In genomic region chr5:62326302-62326701, GRCh38 we compare ENCODE assay signal across 15 cellular contexts. TPM values are rescaled to one million over a fixed set of nuclear protein-coding genes. Genes with fewer than 3 reads are reported as not detected.
DNase-seq lines count a peak whose midpoint lies in the region; ATAC-seq lines count a peak whose summit lies in the region.
"Had no signal": no experiment of that assay in that cellular context is flagged by ENCODE, and none has a peak within 500 bp of the region (broad histone marks: within the 10 kb centered on the region; RNA-seq: fewer than 3 reads in every experiment).

No MANE protein-coding gene starts in this region.

- ATAC-seq in HG02798 (IDR thresholded peaks at IDR 0.05; ENCODE audit: poor library complexity, unreplicated experiment) (peak; percentile 57), Right ventricle myocardium inferior (no peak), aorta (ENCODE audit: low FRiP score) (no peak)
- peak; percentile 63 for ATAC-seq in stimulated activated effector memory CD8-positive, alpha-beta T cell treated with anti-CD3 and anti-CD28 coated beads, Interleukin-12 subunit alpha, Interleukin-12 subunit beta, amount 100 ng/mL, for 72 hours
- ATAC-seq: HCT116, heart left ventricle, mucosa of descending colon had no signal

- 81 to 90% methylated on average over 1 of the region's 1 CpG for WGBS in aorta, 2 donors

- H3K9me3 ChIP-seq in aorta (ENCODE audit: control insufficient read depth, low read length) = no peaks in the 10 kb centered on the region
- H3K9me3 ChIP-seq: heart left ventricle, mucosa of descending colon, suprapubic skin had no signal

- H3K36me3 Mint-ChIP-seq in T-helper 2 cell treated with Interferon-gamma antibody and Interleukin-4, amounts not matched to agents 5 μg/mL and 100 μg/mL, for 36 hours (ENCODE audit: low read depth) = peaks cover 38% of the 10 kb centered on the region
- H3K36me3 Mint-ChIP-seq in stimulated activated effector memory CD8-positive, alpha-beta T cell treated with anti-CD3 and anti-CD28 coated beads, Interleukin-12 subunit alpha, Interleukin-12 subunit beta, amount 100 ng/mL, for 72 hours = peaks cover 100% of the 10 kb centered on the region

- H3K36me3 ChIP-seq in aorta (ENCODE audit: control insufficient read depth in 1 of 2, insufficient read depth in 2 of 2, low read length in 1 of 2) = no peaks in the 10 kb centered on the region
- H3K36me3 ChIP-seq: suprapubic skin had no signal

- no peak overlapping the region for H3K4me3 Mint-ChIP-seq in T-helper 2 cell treated with Interferon-gamma antibody and Interleukin-4, amounts not matched to agents 5 μg/mL and 100 μg/mL, for 36 hours
- peak overlapping the region; percentile 13 for H3K4me3 Mint-ChIP-seq in stimulated activated effector memory CD8-positive, alpha-beta T cell treated with anti-CD3 and anti-CD28 coated beads, Interleukin-12 subunit alpha, Interleukin-12 subunit beta, amount 100 ng/mL, for 72 hours

- H3K4me1 ChIP-seq in aorta (ENCODE audit: control insufficient read depth in 1 of 2, insufficient read depth in 2 of 2, low read length in 2 of 2) = peaks cover 0 to 2% of the 10 kb centered on the region in 2 donors

- H3K9me3 Mint-ChIP-seq in T-helper 2 cell treated with Interferon-gamma antibody and Interleukin-4, amounts not matched to agents 5 μg/mL and 100 μg/mL, for 36 hours = no peaks in the 10 kb centered on the region
- H3K9me3 Mint-ChIP-seq in stimulated activated effector memory CD8-positive, alpha-beta T cell treated with anti-CD3 and anti-CD28 coated beads, Interleukin-12 subunit alpha, Interleukin-12 subunit beta, amount 100 ng/mL, for 72 hours = no peaks in the 10 kb centered on the region

- H3K27me3 ChIP-seq in aorta (ENCODE audit: control insufficient read depth in 1 of 2, insufficient read depth in 2 of 2, low read length in 1 of 2) = no peaks in the 10 kb centered on the region
- H3K27me3 ChIP-seq: heart left ventricle, suprapubic skin had no signal

- H3K27me3 Mint-ChIP-seq in T-helper 2 cell treated with Interferon-gamma antibody and Interleukin-4, amounts not matched to agents 5 μg/mL and 100 μg/mL, for 36 hours (ENCODE audit: low read depth) = no peaks in the 10 kb centered on the region

- peaks cover 56% of the 10 kb centered on the region for H3K4me1 Mint-ChIP-seq in T-helper 2 cell treated with Interferon-gamma antibody and Interleukin-4, amounts not matched to agents 5 μg/mL and 100 μg/mL, for 36 hours (ENCODE audit: low read depth)
- H3K4me1 Mint-ChIP-seq in stimulated activated effector memory CD8-positive, alpha-beta T cell treated with anti-CD3 and anti-CD28 coated beads, Interleukin-12 subunit alpha, Interleukin-12 subunit beta, amount 100 ng/mL, for 72 hours = peaks cover 84% of the 10 kb centered on the region

- H3K4me3 ChIP-seq in aorta (ENCODE audit: low read length in 2 of 2) = no peak overlapping the region
- H3K4me3 ChIP-seq: heart left ventricle, mucosa of descending colon, skin epidermis, suprapubic skin had no signal

- intact Hi-C loops in Right ventricle myocardium inferior (cut with DNase I) (no loop called here), aorta (cut with DNase I) (no loop called here)

- no peak for DNase-seq in T-helper 2 cell treated with Interferon-gamma antibody and Interleukin-4, amounts not matched to agents 5 μg/mL and 100 μg/mL, for 36 hours (ENCODE audit: low spot score)
- DNase-seq in T-helper 2 cell (no peak), NAMALWA (ENCODE audit: low spot score) (peak; percentile 41), activated gamma-delta T cell treated with Interleukin-2 at 50 U/mL for 16 hours (no peak), Right ventricle myocardium inferior (ENCODE audit: missing footprints) (no peak), aorta (no peak)
- DNase-seq in stimulated activated effector memory CD8-positive, alpha-beta T cell treated with anti-CD3 and anti-CD28 coated beads, Interleukin-12 subunit alpha, Interleukin-12 subunit beta, amount 100 ng/mL, for 72 hours (ENCODE audit: low spot score in 2 of 2) = no peak
- DNase-seq: GF-D8, heart left ventricle, mucosa of descending colon, NCI-H1048 had no signal

- no peak overlapping the region for H3K27ac ChIP-seq in aorta (ENCODE audit: low read depth in 1 of 2, low read length in 2 of 2)
- H3K27ac ChIP-seq: heart left ventricle, skin epidermis, suprapubic skin had no signal

- peak overlapping the region; percentile 19 for H3K27ac Mint-ChIP-seq in T-helper 2 cell treated with Interferon-gamma antibody and Interleukin-4, amounts not matched to agents 5 μg/mL and 100 μg/mL, for 36 hours
- peak overlapping the region; percentile 86 for H3K27ac Mint-ChIP-seq in stimulated activated effector memory CD8-positive, alpha-beta T cell treated with anti-CD3 and anti-CD28 coated beads, Interleukin-12 subunit alpha, Interleukin-12 subunit beta, amount 100 ng/mL, for 72 hours

RNA-seq across cellular contexts. Expression of gene KIF2A, which starts 20.3 kb away (rescaled TPM):
- total RNA-seq in Right ventricle myocardium inferior = 9.8 TPM
- total RNA-seq in aorta = 10 to 100 TPM; 25.5 to 33.9 TPM
- polyA plus RNA-seq in aorta = 10 to 100 TPM in 1 of 2 donors, 1 to 10 TPM in 1; 5.6 to 17.4 TPM

Comparison
In these comparisons a context has a peak if more than half of its experiments do, and no peak if none do; other contexts are left out.
1. ATAC-seq: peak in HG02798 (single experiment) and stimulated activated effector memory CD8-positive, alpha-beta T cell treated with anti-CD3 and anti-CD28 coated beads, Interleukin-12 subunit alpha, Interleukin-12 subunit beta, amount 100 ng/mL, for 72 hours (single experiment); none in Right ventricle myocardium inferior (single experiment) and aorta (single experiment).